2 cellular contexts compared by ENCODE assay signal in genomic region chr1:226702957-226703831, GRCh38.
TF ChIP-seq lines count a peak whose summit lies in the region.

No MANE protein-coding gene starts in this region.

TF ChIP-seq in IMR-90, 13 proteins besides CTCF, POLR2A, EP300 and RAD21 (continued from another document):
- TF ChIP-seq ELK1 (IDR thresholded peaks at IDR 0.05; ENCODE audit: borderline replicate concordance, low read depth, low read length): no peak
- peak; percentile 96 for TF ChIP-seq USF2 (IDR thresholded peaks at IDR 0.05; ENCODE audit: low read depth, low read length)
- no peak for TF ChIP-seq MAFK (IDR thresholded peaks at IDR 0.05; ENCODE audit: low read depth, low read length)
- peak; percentile 26; the same call in 1 of the 2 replicates for TF ChIP-seq CHD1 (IDR thresholded peaks at IDR 0.05; ENCODE audit: low read depth, low read length)
- peak; percentile 80 for TF ChIP-seq BHLHE40 (IDR thresholded peaks at IDR 0.05; ENCODE audit: low read depth, low read length)
- TF ChIP-seq NFE2L2 (IDR thresholded peaks at IDR 0.05; ENCODE audit: low read depth, low read length): no peak
- TF ChIP-seq CEBPB (IDR thresholded peaks at IDR 0.05; ENCODE audit: low read depth, low read length): no peak
- 0 out of 2 replicates have a peak, but pooled peaks have one; percentile 8 for TF ChIP-seq FOS (IDR thresholded peaks at IDR 0.05; ENCODE audit: low read depth, low read length)
- 0 out of 2 replicates have a peak, but pooled peaks have one; percentile 6 for TF ChIP-seq SMC3 (IDR thresholded peaks at IDR 0.05; ENCODE audit: low read depth, low read length)
- no peak for TF ChIP-seq RCOR1 (IDR thresholded peaks at IDR 0.05; ENCODE audit: insufficient replicate concordance, low read length)
- TF ChIP-seq RFX5 (IDR thresholded peaks at IDR 0.05; ENCODE audit: low read depth, low read length): no peak
TF ChIP-seq in IMR-90: peak in this region for 7.

TF ChIP-seq in SK-N-SH treated with all-trans-retinoic acid at 6 μM for 48 hours, 23 proteins besides CTCF, POLR2A, EP300 and RAD21 (continued from another document):
- TF ChIP-seq ZC3H10 (CRISPR knock-in tag; IDR thresholded peaks at IDR 0.05) (peak; percentile 40; the same call in 1 of the 2 replicates), CSDC2 (CRISPR knock-in tag; IDR thresholded peaks at IDR 0.05) (peak; percentile 91), SNAI2 (CRISPR knock-in tag; IDR thresholded peaks at IDR 0.05) (peak; percentile 90), OSR1 (CRISPR knock-in tag; IDR thresholded peaks at IDR 0.05) (peak; percentile 76), BACH2 (CRISPR knock-in tag; IDR thresholded peaks at IDR 0.05; ENCODE audit: borderline replicate concordance) (peak; percentile 80; the same call in 1 of the 2 replicates), TSHZ2 (CRISPR knock-in tag; IDR thresholded peaks at IDR 0.05) (peak; percentile 74), TCF4 (CRISPR knock-in tag; IDR thresholded peaks at IDR 0.05; ENCODE audit: borderline replicate concordance) (no peak)
